ENCODE assay signal across 30 cellular contexts in genomic region chr2:218816561-218817011, GRCh38. TPM values are rescaled to one million over a fixed set of nuclear protein-coding genes. Genes with fewer than 3 reads are reported as not detected.
A peak's percentile ranks its signal among the peaks of the same experiment; 100 is the strongest.
DNase-seq lines count a peak whose midpoint lies in the region; ATAC-seq and TF ChIP-seq lines count a peak whose summit lies in the region.
"Had no signal": no experiment of that assay in that cellular context is flagged by ENCODE, and none has a peak within 500 bp of the region (broad histone marks: within the 10 kb centered on the region; RNA-seq: fewer than 3 reads in every experiment).

No MANE protein-coding gene starts in this region.

- no peak overlapping the region for H3K4me3 ChIP-seq in right atrium auricular region
- H3K4me3 ChIP-seq in left ventricle myocardium inferior, result no peak overlapping the region
- no peak overlapping the region for H3K4me3 ChIP-seq in neural progenitor cell
- H3K4me3 ChIP-seq: K562, PC-9, SJSA1 had no signal

- intact Hi-C loops in left ventricle myocardium inferior (cut with micrococcal nuclease) (no loop called here), sciatic nerve (cut with DNase I) (no loop called here)

- DNase-seq in right atrium auricular region (ENCODE audit: low spot score) (peak; percentile 46), left ventricle myocardium inferior (no peak), neural progenitor cell (ENCODE audit: low spot score) (no peak), sciatic nerve (ENCODE audit: low spot score) (peak; percentile 9), globus pallidus (ENCODE audit: low spot score) (no peak), NCI-H2227 treated with DMSO at 0.1 percent for 48 hours (lab: John Stamatoyannopoulos, UW) (no peak)
- no peak for DNase-seq in activated effector memory CD4-positive, alpha-beta T cell treated with anti-CD3 and anti-CD28 coated beads, Interleukin-2, amount 50 U/mL, for 16 hours
- DNase-seq: 8988T; ACHN; BE2C; CD8-positive, alpha-beta memory T cell; DMS 273 treated with DMSO at 0.1 percent for 48 hours; DMS79; EL; GDM1; H9; Kasumi-1; MV-4-11; NCI-H1105; NCI-H1436 treated with DMSO at 0.1 percent for 48 hours; NCI-H1930; NCI-H446 treated with DMSO at 0.1 percent for 48 hours; NCI-H526; PC-9; Right ventricle myocardium superior; RPMI8226 had no signal

- ATAC-seq in sciatic nerve (no peak), GM21381 (IDR thresholded peaks at IDR 0.05; ENCODE audit: unreplicated experiment) (no peak)
- ATAC-seq: K562 had no signal

- H3K27ac ChIP-seq in right atrium auricular region (no peak overlapping the region), left ventricle myocardium inferior (replicated peaks) (no peak overlapping the region), neural progenitor cell (no peak overlapping the region)
- H3K27ac ChIP-seq: PC-9, SJSA1 had no signal

- H3K4me2 ChIP-seq in neural progenitor cell, result no peak overlapping the region
- H3K4me2 ChIP-seq: PC-9 had no signal

- no peaks in the 10 kb centered on the region for H4K20me1 ChIP-seq in neural progenitor cell (ENCODE audit: low read depth)

- no peaks in the 10 kb centered on the region for H3K9me3 ChIP-seq in right atrium auricular region
- H3K9me3 ChIP-seq in left ventricle myocardium inferior (replicated peaks), result no peaks in the 10 kb centered on the region
- no peaks in the 10 kb centered on the region for H3K9me3 ChIP-seq in neural progenitor cell (ENCODE audit: low read depth)
- H3K9me3 ChIP-seq: BE2C, SJSA1 had no signal

- no peak overlapping the region for H3K9ac ChIP-seq in neural progenitor cell

- peaks cover 5% of the 10 kb centered on the region for H3K27me3 Mint-ChIP-seq in neural progenitor cell (ENCODE audit: insufficient read depth, low read depth)

- no peak overlapping the region for H3K4me3 Mint-ChIP-seq in neural progenitor cell
- H3K4me3 Mint-ChIP-seq: CD8-positive, alpha-beta memory T cell; H9 had no signal

- H3K4me1 ChIP-seq in right atrium auricular region (no peaks in the 10 kb centered on the region), left ventricle myocardium inferior (no peaks in the 10 kb centered on the region), neural progenitor cell (no peaks in the 10 kb centered on the region)
- H3K4me1 ChIP-seq: BE2C, SJSA1 had no signal

- H3K79me2 ChIP-seq in neural progenitor cell (ENCODE audit: low read depth), result no peaks in the 10 kb centered on the region

- no peak overlapping the region for H2AFZ ChIP-seq in neural progenitor cell (replicated peaks)
- H2AFZ ChIP-seq: PC-9 had no signal

- H3K27me3 ChIP-seq in right atrium auricular region, result no peaks in the 10 kb centered on the region
- no peaks in the 10 kb centered on the region for H3K27me3 ChIP-seq in left ventricle myocardium inferior (ENCODE audit: low read depth)
- no peaks in the 10 kb centered on the region for H3K27me3 ChIP-seq in neural progenitor cell
- H3K27me3 ChIP-seq: BE2C, SJSA1 had no signal

- no peaks in the 10 kb centered on the region for H3K4me1 Mint-ChIP-seq in neural progenitor cell
- H3K4me1 Mint-ChIP-seq: CD8-positive, alpha-beta memory T cell had no signal

- no peaks in the 10 kb centered on the region for H3K9me3 Mint-ChIP-seq in neural progenitor cell
- H3K9me3 Mint-ChIP-seq: CD8-positive, alpha-beta memory T cell; H9 had no signal

- H3K27ac Mint-ChIP-seq in neural progenitor cell, result peak overlapping the region; percentile 12
- H3K27ac Mint-ChIP-seq: CD8-positive, alpha-beta memory T cell had no signal

- TF ChIP-seq CTCF in right atrium auricular region (IDR thresholded peaks at IDR 0.05), result no peak
- no peak for TF ChIP-seq CTCF in left ventricle myocardium inferior (IDR thresholded peaks at IDR 0.05; ENCODE audit: borderline replicate concordance)
- no peak for TF ChIP-seq CTCF in neural progenitor cell (IDR thresholded peaks at IDR 0.05)

- H3K36me3 Mint-ChIP-seq in neural progenitor cell, result no peaks in the 10 kb centered on the region
- H3K36me3 Mint-ChIP-seq: CD8-positive, alpha-beta memory T cell had no signal

- peaks cover 35% of the 10 kb centered on the region for H3K36me3 ChIP-seq in right atrium auricular region
- peaks cover 53% of the 10 kb centered on the region for H3K36me3 ChIP-seq in left ventricle myocardium inferior
- no peaks in the 10 kb centered on the region for H3K36me3 ChIP-seq in neural progenitor cell
- H3K36me3 ChIP-seq: BE2C, SJSA1 had no signal

- no peaks in the 10 kb centered on the region for H3F3A ChIP-seq in neural progenitor cell (ENCODE audit: low read depth)

RNA-seq across cellular contexts. Expression of gene PRKAG3, which starts 15.0 kb away (rescaled TPM):
- under 1 TPM in 1 of 2 donors, not detected in 1; 0.19 TPM for total RNA-seq in right atrium auricular region
- 0.14 TPM for total RNA-seq in left ventricle myocardium inferior
- not detected in 2 replicates for total RNA-seq in neural progenitor cell (ENCODE audit: low replicate concordance)
- 0.49 TPM for total RNA-seq in sciatic nerve
- total RNA-seq: CD8-positive, alpha-beta memory T cell; H9; K562; M059J; PC-9; Right ventricle myocardium superior; SJSA1 had no signal

RNA-seq across cellular contexts. Expression of gene CYP27A1, which starts 34.6 kb away (rescaled TPM):
- total RNA-seq in right atrium auricular region, result 10 to 100 TPM; 17.2 to 23.4 TPM
- total RNA-seq in left ventricle myocardium inferior, result 6.7 TPM
- total RNA-seq in neural progenitor cell (ENCODE audit: low replicate concordance), result 0.11 and 0.43 TPM in 2 replicates
- 51.8 TPM for total RNA-seq in sciatic nerve

RNA-seq across cellular contexts. Expression of gene WNT6, which starts 43.0 kb away (rescaled TPM):
- total RNA-seq in right atrium auricular region, result 1 to 10 TPM; 1.8 to 2.4 TPM
- total RNA-seq in left ventricle myocardium inferior, result 1.0 TPM
- total RNA-seq in neural progenitor cell (ENCODE audit: low replicate concordance), result not detected in 2 replicates
- total RNA-seq in sciatic nerve, result 23.3 TPM
- total RNA-seq: H9, K562, SJSA1 had no signal

Comparison
In these comparisons a context has a peak if more than half of its experiments do, and no peak if none do; other contexts are left out.
1. DNase-seq: peak in right atrium auricular region (single experiment) and sciatic nerve (single experiment); none in left ventricle myocardium inferior (single experiment), neural progenitor cell (single experiment), globus pallidus (single experiment), NCI-H2227 treated with DMSO at 0.1 percent for 48 hours (single experiment) and activated effector memory CD4-positive, alpha-beta T cell treated with anti-CD3 and anti-CD28 coated beads, Interleukin-2, amount 50 U/mL, for 16 hours (single experiment).